8 cellular contexts compared by ENCODE assay signal in genomic region chr11:62831520-62832345, GRCh38. TPM values are rescaled to one million over a fixed set of nuclear protein-coding genes. Genes with fewer than 3 reads are reported as not detected.
A peak's percentile ranks its signal among the peaks of the same experiment; 100 is the strongest.
DNase-seq lines count a peak whose midpoint lies in the region; ATAC-seq and TF ChIP-seq lines count a peak whose summit lies in the region.

STX5 (minus strand) TSS chr11:62832051; CDS start chr11:62831243, 808 bp downstream.

- no peak for TF ChIP-seq CTCF in left ventricle myocardium inferior (IDR thresholded peaks at IDR 0.05; ENCODE audit: borderline replicate concordance)
- peak in 1 of 4 experiments; percentile 3 for TF ChIP-seq CTCF in prostate gland (IDR thresholded peaks at IDR 0.05)

- ATAC-seq in GM18498 (IDR thresholded peaks at IDR 0.05; ENCODE audit: unreplicated experiment) (peak; percentile 87), HG02938 (IDR thresholded peaks at IDR 0.05; ENCODE audit: unreplicated experiment) (peak; percentile 75)

- DNase-seq in NCI-H187 (lab: John Stamatoyannopoulos, UW) (peak; percentile 95 to 98), T-helper 2 cell (peak; percentile 98 to 100 (median 99)), left ventricle myocardium inferior (peak; percentile 100), prostate gland (ENCODE audit: low spot score) (peak; percentile 100)

- H3K4me3 ChIP-seq in left ventricle myocardium inferior (peak within 1 kb of the TSS; percentile 78), prostate gland (peak within 1 kb of the TSS; percentile 75 to 92), urinary bladder (ENCODE audit: low read depth, low read length) (peak within 1 kb of the TSS; percentile 73)

- TF ChIP-seq POLR2A in prostate gland (IDR thresholded peaks at IDR 0.05) = peak; percentile 86

- H3K9me3 ChIP-seq in left ventricle myocardium inferior (replicated peaks) (no peaks in the 10 kb centered on the region), prostate gland (no peaks in the 10 kb centered on the region)

- 0% methylated on average over 61 of the region's 65 CpGs for WGBS in prostate gland
- WGBS in urinary bladder = under 1% methylated on average over 65 of the region's 65 CpGs

- peaks cover 57% of the 10 kb centered on the region for H3K4me1 ChIP-seq in left ventricle myocardium inferior
- peaks cover 2% of the 10 kb centered on the region for H3K4me1 ChIP-seq in prostate gland (replicated peaks)
- no peaks in the 10 kb centered on the region for H3K4me1 ChIP-seq in urinary bladder (ENCODE audit: insufficient read depth)

- intact Hi-C loops in left ventricle myocardium inferior (cut with micrococcal nuclease) = loop anchor here (10.0 kb wide), 1 partner anchor 107 kb away; the partner anchor contains the start of genes HNRNPUL2 and TTC9C
- intact Hi-C loops in prostate gland (cut with DNase I) = no loop called here

- H3K27ac ChIP-seq in angular gyrus (ENCODE audit: low read depth, low read length) = peak within 1 kb of the TSS; percentile 95
- peak within 1 kb of the TSS; percentile 96 for H3K27ac ChIP-seq in left ventricle myocardium inferior (replicated peaks)
- peak within 1 kb of the TSS; percentile 92 to 93 for H3K27ac ChIP-seq in prostate gland
- H3K27ac ChIP-seq in urinary bladder (ENCODE audit: low read depth) = peak within 1 kb of the TSS; percentile 99

- H3K27me3 ChIP-seq in left ventricle myocardium inferior (ENCODE audit: low read depth) (no peaks in the 10 kb centered on the region), prostate gland (replicated peaks; ENCODE audit: insufficient read depth) (no peaks in the 10 kb centered on the region)

- peaks cover 66% of the 10 kb centered on the region for H3K36me3 ChIP-seq in left ventricle myocardium inferior
- H3K36me3 ChIP-seq in prostate gland = no peaks in the 10 kb centered on the region
- no peaks in the 10 kb centered on the region for H3K36me3 ChIP-seq in urinary bladder (ENCODE audit: insufficient read depth)

RNA-seq across cellular contexts. Expression of gene STX5, which starts in this region (rescaled TPM):
- 16.7 TPM for total RNA-seq in left ventricle myocardium inferior
- 10 to 100 TPM; 34.5 to 57.5 TPM for total RNA-seq in prostate gland
- 30.0 TPM for total RNA-seq in urinary bladder
- polyA plus RNA-seq in urinary bladder = 32.0 TPM

Comparison
In these comparisons a context has a peak if more than half of its experiments do, and no peak if none do; other contexts are left out.
1. Peak in every context shown above with its lines: DNase-seq, ATAC-seq, H3K4me3 ChIP-seq and H3K27ac ChIP-seq.